ENCODE assay signal across 18 cellular contexts in the genomic region with DNA sequence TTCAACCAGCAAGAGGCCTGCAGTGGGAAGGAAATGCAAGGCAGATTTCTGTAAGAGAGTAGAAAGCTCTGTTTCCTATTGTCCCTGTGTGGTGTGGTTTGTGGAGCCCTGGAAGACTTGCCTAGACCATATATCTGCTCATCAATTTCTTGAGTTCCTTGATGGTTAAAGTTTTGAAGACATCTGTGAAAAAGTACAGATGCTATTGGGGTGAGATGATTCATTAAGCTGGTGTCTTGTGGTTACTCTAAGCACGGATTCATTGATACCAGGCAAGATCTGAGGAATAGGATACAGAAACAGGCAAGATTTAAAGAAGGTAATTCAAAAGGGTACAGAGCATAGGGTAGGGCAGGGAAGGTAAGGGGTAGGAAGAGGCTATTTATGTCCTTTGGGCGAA.
"Had no signal": no experiment of that assay in that cellular context is flagged by ENCODE, and none has a peak within 500 bp of the region (broad histone marks: within the 10 kb centered on the region; RNA-seq: fewer than 3 reads in every experiment).

No MANE protein-coding gene starts in this region.

- H3K36me3 ChIP-seq: suprapubic skin, transverse colon had no signal

- H3K27me3 Mint-ChIP-seq: stimulated activated naive CD8-positive, alpha-beta T cell treated with anti-CD3 and anti-CD28 coated beads, Interleukin-15, Interleukin-2, amounts not matched to agents 100 ng/mL and 50 ng/mL, for 24 hours had no signal

- H3K27ac ChIP-seq: suprapubic skin, transverse colon had no signal

- H3K27ac Mint-ChIP-seq: stimulated activated naive CD8-positive, alpha-beta T cell treated with anti-CD3 and anti-CD28 coated beads, Interleukin-15, Interleukin-2, amounts not matched to agents 100 ng/mL and 50 ng/mL, for 24 hours; T-helper 1 cell treated with Interleukin-12 subunit alpha and Interleukin-12 subunit beta and Interleukin-4 antibody, amounts not matched to agents 30 μg/mL and 1 μg/mL, for 36 hours had no signal

- H3K4me3 Mint-ChIP-seq: activated T-cell treated with anti-CD3 and anti-CD28 coated beads, Interleukin-2, amount 50 U/mL, for 4 hours; stimulated activated naive CD8-positive, alpha-beta T cell treated with anti-CD3 and anti-CD28 coated beads, Interleukin-15, Interleukin-2, amounts not matched to agents 100 ng/mL and 50 ng/mL, for 24 hours; T-helper 1 cell treated with Interleukin-12 subunit alpha and Interleukin-12 subunit beta and Interleukin-4 antibody, amounts not matched to agents 30 μg/mL and 1 μg/mL, for 36 hours had no signal

- ATAC-seq: activated T-cell treated with anti-CD3 and anti-CD28 coated beads, Interleukin-2, amount 50 U/mL, for 4 hours; left lobe of liver had no signal

- DNase-seq: activated CD4-positive, alpha-beta T cell treated with anti-CD3 and anti-CD28 coated beads, Interleukin-2, amount 50 U/mL, for 1 hour; activated CD8-positive, alpha-beta memory T cell treated with anti-CD3 and anti-CD28 coated beads, Interleukin-2, amount 50 U/mL, for 4 hours; activated effector memory CD4-positive, alpha-beta T cell treated with Interleukin-2 at 50 U/mL for 16 hours; activated naive CD4-positive, alpha-beta T cell treated with anti-CD3 and anti-CD28 coated beads, Interleukin-2, amount 50 U/mL, for 16 hours; activated T-cell treated with anti-CD3 and anti-CD28 coated beads, Interleukin-2, amount 50 U/mL, for 4 hours; cerebellar nuclear complex; cortex of kidney; hippocampal formation; islet precursor cell; occipital lobe; posterior cingulate gyrus; retina; stimulated activated CD4-positive, alpha-beta T cell treated with anti-CD3 and anti-CD28 coated beads, Interleukin-2, amount 100 ng/mL, for 24 hours; transverse colon had no signal

- H3K27me3 ChIP-seq: suprapubic skin, transverse colon had no signal

- H3K9me3 ChIP-seq: suprapubic skin, transverse colon had no signal

- H3K4me1 ChIP-seq: suprapubic skin, transverse colon had no signal

- H3K9me3 Mint-ChIP-seq: activated T-cell treated with anti-CD3 and anti-CD28 coated beads, Interleukin-2, amount 50 U/mL, for 4 hours; stimulated activated naive CD8-positive, alpha-beta T cell treated with anti-CD3 and anti-CD28 coated beads, Interleukin-15, Interleukin-2, amounts not matched to agents 100 ng/mL and 50 ng/mL, for 24 hours; T-helper 1 cell treated with Interleukin-12 subunit alpha and Interleukin-12 subunit beta and Interleukin-4 antibody, amounts not matched to agents 30 μg/mL and 1 μg/mL, for 36 hours had no signal

- H3K4me3 ChIP-seq: suprapubic skin, transverse colon had no signal
